ENCODE assay signal across 37 cellular contexts in the genomic region with DNA sequence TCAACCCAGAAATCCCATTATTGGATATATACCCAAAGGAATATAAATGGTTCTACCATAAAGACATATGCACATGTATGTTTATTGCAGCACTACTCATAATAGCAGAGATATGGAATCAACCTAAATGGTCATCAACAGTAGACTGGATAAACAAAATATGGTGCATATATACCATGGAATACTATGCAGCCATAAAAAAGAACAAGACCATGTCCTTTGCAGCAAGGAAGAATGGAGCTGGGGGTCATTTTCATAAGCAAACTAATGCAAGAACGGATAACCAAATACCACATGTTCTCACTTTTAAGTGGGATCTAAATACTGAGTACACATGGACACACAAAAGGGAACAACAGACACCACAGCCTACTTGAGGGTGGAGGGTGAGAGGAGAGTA.
"Had no signal": no experiment of that assay in that cellular context is flagged by ENCODE, and none has a peak within 500 bp of the region (broad histone marks: within the 10 kb centered on the region; RNA-seq: fewer than 3 reads in every experiment).

No MANE protein-coding gene starts in this region.

- ATAC-seq: activated CD8-positive, alpha-beta T cell treated with anti-CD3 and anti-CD28 coated beads for 36 hours; activated naive CD4-positive, alpha-beta T cell treated with anti-CD3 and anti-CD28 coated beads, Interleukin-2, amount 50 U/mL, for 72 hours; activated T-cell treated with anti-CD3 and anti-CD28 coated beads, Interleukin-2, amount 50 U/mL, for 4 hours; activated T-cell treated with anti-CD3 and anti-CD28 coated beads, Interleukin-2, amount 50 U/mL, for 72 hours; activated T-helper 17 cell treated with anti-CD3 and anti-CD28 coated beads, Interleukin-2, amount 50 U/mL, for 72 hours had no signal

- H3K4me1 Mint-ChIP-seq: activated T-helper 17 cell treated with anti-CD3 and anti-CD28 coated beads, Interleukin-2, amount 50 U/mL, for 72 hours had no signal

- H3K27ac ChIP-seq: adrenal gland, cardiac muscle cell, VCaP had no signal

- H3K4me3 Mint-ChIP-seq: activated B cell treated with CpG ODN at 0.5 μM for 24 hours; activated CD4-positive, alpha-beta memory T cell treated with anti-CD3 and anti-CD28 coated beads for 36 hours; activated CD4-positive, alpha-beta T cell treated with anti-CD3 and anti-CD28 coated beads, Interleukin-2, amount 10 ng/mL, durations not matched to agents 24 days and 14 days; activated CD8-positive, alpha-beta T cell treated with anti-CD3 and anti-CD28 coated beads for 36 hours; activated naive CD4-positive, alpha-beta T cell treated with anti-CD3 and anti-CD28 coated beads for 36 hours; activated naive CD8-positive, alpha-beta T cell treated with anti-CD3 and anti-CD28 coated beads for 36 hours; activated T-cell treated with anti-CD3 and anti-CD28 coated beads, Interleukin-2, amount 50 U/mL, for 4 hours; activated T-cell treated with anti-CD3 and anti-CD28 coated beads, Interleukin-2, amount 50 U/mL, for 72 hours; activated T-helper 1 cell treated with anti-CD3 and anti-CD28 coated beads, Interleukin-12 subunit alpha, Interleukin-12 subunit beta, Interleukin-2, Interleukin-4 antibody, amounts not matched to agents 30 ng/mL and 10 ng/mL and 1 ng/mL, durations not matched to agents 14 hours and 24 hours and 36 hours; activated T-helper 17 cell treated with anti-CD3 and anti-CD28 coated beads, Interleukin-2, amount 50 U/mL, for 72 hours; central memory CD8-positive, alpha-beta T cell; T-helper 1 cell treated with Interleukin-12 subunit alpha and Interleukin-12 subunit beta and Interleukin-4 antibody, amounts not matched to agents 30 μg/mL and 1 μg/mL, for 36 hours; T-helper 2 cell treated with Interferon-gamma antibody and Interleukin-4, amounts not matched to agents 5 μg/mL and 100 μg/mL, for 36 hours had no signal

- H3K9me3 Mint-ChIP-seq: activated B cell treated with CpG ODN at 0.5 μM for 24 hours; activated CD4-positive, alpha-beta memory T cell treated with anti-CD3 and anti-CD28 coated beads for 36 hours; activated CD4-positive, alpha-beta T cell treated with anti-CD3 and anti-CD28 coated beads, Interleukin-2, amount 10 ng/mL, durations not matched to agents 24 days and 14 days; activated CD8-positive, alpha-beta T cell treated with anti-CD3 and anti-CD28 coated beads for 36 hours; activated naive CD4-positive, alpha-beta T cell treated with anti-CD3 and anti-CD28 coated beads for 36 hours; activated T-cell treated with anti-CD3 and anti-CD28 coated beads, Interleukin-2, amount 50 U/mL, for 4 hours; activated T-cell treated with anti-CD3 and anti-CD28 coated beads, Interleukin-2, amount 50 U/mL, for 72 hours; activated T-helper 1 cell treated with anti-CD3 and anti-CD28 coated beads, Interleukin-12 subunit alpha, Interleukin-12 subunit beta, Interleukin-2, Interleukin-4 antibody, amounts not matched to agents 30 ng/mL and 10 ng/mL and 1 ng/mL, durations not matched to agents 14 hours and 24 hours and 36 hours; activated T-helper 17 cell treated with anti-CD3 and anti-CD28 coated beads, Interleukin-2, amount 50 U/mL, for 72 hours; central memory CD8-positive, alpha-beta T cell; T-helper 1 cell treated with Interleukin-12 subunit alpha and Interleukin-12 subunit beta and Interleukin-4 antibody, amounts not matched to agents 30 μg/mL and 1 μg/mL, for 36 hours; T-helper 2 cell treated with Interferon-gamma antibody and Interleukin-4, amounts not matched to agents 5 μg/mL and 100 μg/mL, for 36 hours had no signal

- DNase-seq: activated B cell treated with CpG ODN at 0.5 μM for 24 hours; activated CD4-positive, alpha-beta memory T cell treated with anti-CD3 and anti-CD28 coated beads for 36 hours; activated CD4-positive, alpha-beta T cell treated with anti-CD3 and anti-CD28 coated beads for 4 hours; activated CD4-positive, alpha-beta T cell treated with anti-CD3 and anti-CD28 coated beads, Interleukin-2, amount 10 ng/mL, durations not matched to agents 24 days and 14 days; activated CD4-positive, alpha-beta T cell treated with anti-CD3 and anti-CD28 coated beads, Interleukin-2, amount 50 U/mL, for 1 hour; activated CD4-positive, alpha-beta T cell treated with anti-CD3 and anti-CD28 coated beads, Interleukin-2, amount 50 U/mL, for 4 hours; activated CD4-positive, CD25-positive, alpha-beta regulatory T cell treated with anti-CD3 and anti-CD28 coated beads, Interleukin-2, amount 50 U/mL, for 72 hours; activated CD8-positive, alpha-beta memory T cell treated with anti-CD3 and anti-CD28 coated beads, Interleukin-2, amount 50 U/mL, for 4 hours; activated CD8-positive, alpha-beta T cell treated with anti-CD3 and anti-CD28 coated beads for 36 hours; activated effector memory CD4-positive, alpha-beta T cell treated with anti-CD3 and anti-CD28 coated beads, Interleukin-2, amount 50 U/mL, for 16 hours; activated gamma-delta T cell treated with Interleukin-2 at 50 U/mL for 16 hours; activated naive CD4-positive, alpha-beta T cell; activated naive CD4-positive, alpha-beta T cell treated with anti-CD3 and anti-CD28 coated beads for 36 hours; activated naive CD4-positive, alpha-beta T cell treated with anti-CD3 and anti-CD28 coated beads, Interleukin-2, amount 50 U/mL, for 16 hours; activated naive CD8-positive, alpha-beta T cell treated with anti-CD3 and anti-CD28 coated beads for 36 hours; activated T-cell treated with anti-CD3 and anti-CD28 coated beads for 4 hours; activated T-cell treated with anti-CD3 and anti-CD28 coated beads, Interleukin-2, amount 50 U/mL, for 1 hour; activated T-cell treated with anti-CD3 and anti-CD28 coated beads, Interleukin-2, amount 50 U/mL, for 4 hours; activated T-cell treated with anti-CD3 and anti-CD28 coated beads, Interleukin-2, amount 50 U/mL, for 72 hours; adrenal gland; amniotic stem cell; caudate nucleus; cerebellar nuclear complex; T-helper 1 cell; T-helper 2 cell; T-helper 9 cell had no signal

- FAIRE-seq: bronchial epithelial cell, TTC549 had no signal

- H3K4me3 ChIP-seq: adrenal gland, cardiac muscle cell had no signal

- H3K36me3 ChIP-seq: adrenal gland, cardiac muscle cell had no signal

- H3K27ac Mint-ChIP-seq: activated B cell treated with CpG ODN at 0.5 μM for 24 hours; activated CD4-positive, alpha-beta memory T cell treated with anti-CD3 and anti-CD28 coated beads for 36 hours; activated CD4-positive, alpha-beta T cell treated with anti-CD3 and anti-CD28 coated beads, Interleukin-2, amount 10 ng/mL, durations not matched to agents 24 days and 14 days; activated CD8-positive, alpha-beta T cell treated with anti-CD3 and anti-CD28 coated beads for 36 hours; activated naive CD4-positive, alpha-beta T cell treated with anti-CD3 and anti-CD28 coated beads for 36 hours; activated naive CD4-positive, alpha-beta T cell treated with anti-CD3 and anti-CD28 coated beads, Interleukin-2, amount 50 U/mL, for 72 hours; activated naive CD8-positive, alpha-beta T cell treated with anti-CD3 and anti-CD28 coated beads for 36 hours; activated T-cell treated with anti-CD3 and anti-CD28 coated beads, Interleukin-2, amount 50 U/mL, for 72 hours; activated T-helper 1 cell treated with anti-CD3 and anti-CD28 coated beads, Interleukin-12 subunit alpha, Interleukin-12 subunit beta, Interleukin-2, Interleukin-4 antibody, amounts not matched to agents 30 ng/mL and 10 ng/mL and 1 ng/mL, durations not matched to agents 14 hours and 24 hours and 36 hours; activated T-helper 17 cell treated with anti-CD3 and anti-CD28 coated beads, Interleukin-2, amount 50 U/mL, for 72 hours; brain; T-helper 1 cell treated with Interleukin-12 subunit alpha and Interleukin-12 subunit beta and Interleukin-4 antibody, amounts not matched to agents 30 μg/mL and 1 μg/mL, for 36 hours; T-helper 2 cell treated with Interferon-gamma antibody and Interleukin-4, amounts not matched to agents 5 μg/mL and 100 μg/mL, for 36 hours had no signal

- H3K9me3 ChIP-seq: adrenal gland had no signal

- H3K36me3 Mint-ChIP-seq: activated CD4-positive, alpha-beta memory T cell treated with anti-CD3 and anti-CD28 coated beads for 36 hours; activated naive CD8-positive, alpha-beta T cell treated with anti-CD3 and anti-CD28 coated beads for 36 hours; brain had no signal
